In the genomic region with DNA sequence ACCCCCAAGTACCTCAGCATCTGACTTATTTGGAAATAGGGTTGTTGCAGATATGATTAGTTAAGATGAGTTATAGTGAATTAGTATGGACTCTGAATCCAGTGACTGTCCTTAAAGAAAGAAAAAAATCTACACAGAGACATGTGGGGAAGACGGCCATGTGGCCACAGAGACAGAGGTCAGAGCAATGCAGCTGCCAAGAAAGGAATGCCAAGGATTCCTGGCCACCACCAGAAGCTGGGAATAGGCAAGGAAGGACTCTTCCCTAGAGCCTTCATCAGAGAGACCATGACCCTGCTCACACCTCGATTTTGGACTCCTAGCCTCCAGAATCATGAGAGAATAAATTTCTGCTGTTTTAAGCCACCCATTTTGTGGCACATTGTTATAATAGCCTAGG, we compare ENCODE assay signal across 12 cellular contexts.
DNase-seq lines count a peak whose midpoint lies in the region; ATAC-seq, FAIRE-seq and TF ChIP-seq lines count a peak whose summit lies in the region.
"Had no signal": no experiment of that assay in that cellular context is flagged by ENCODE, and none has a peak within 500 bp of the region (broad histone marks: within the 10 kb centered on the region; RNA-seq: fewer than 3 reads in every experiment).

No MANE protein-coding gene starts in this region.

- peak overlapping the region; percentile 82 for H3K27ac Mint-ChIP-seq in activated naive CD8-positive, alpha-beta T cell treated with anti-CD3 and anti-CD28 coated beads, Interleukin-2, amount 50 U/mL, for 24 hours
- H3K27ac Mint-ChIP-seq in stimulated activated memory B cell treated with anti-CD40 and anti-IgM and Interleukin-4, amounts not matched to agents 10 μg/mL and 1 μg/mL and 100 μg/mL, for 72 hours = no peak overlapping the region
- H3K27ac Mint-ChIP-seq: T-helper 1 cell treated with Interleukin-12 subunit alpha and Interleukin-12 subunit beta and Interleukin-4 antibody, amounts not matched to agents 30 μg/mL and 1 μg/mL, for 36 hours; type B pancreatic cell had no signal

- FAIRE-seq in GM12892 (lab: Jason Lieb, UNC) = no peak

- no peaks in the 10 kb centered on the region for H3K27me3 ChIP-seq in transverse colon
- H3K27me3 ChIP-seq: ascending aorta had no signal

- H3K9me3 Mint-ChIP-seq in activated naive CD8-positive, alpha-beta T cell treated with anti-CD3 and anti-CD28 coated beads, Interleukin-2, amount 50 U/mL, for 24 hours = no peaks in the 10 kb centered on the region
- H3K9me3 Mint-ChIP-seq in stimulated activated memory B cell treated with anti-CD40 and anti-IgM and Interleukin-4, amounts not matched to agents 10 μg/mL and 1 μg/mL and 100 μg/mL, for 72 hours = no peaks in the 10 kb centered on the region
- H3K9me3 Mint-ChIP-seq: T-helper 1 cell treated with Interleukin-12 subunit alpha and Interleukin-12 subunit beta and Interleukin-4 antibody, amounts not matched to agents 30 μg/mL and 1 μg/mL, for 36 hours; type B pancreatic cell had no signal

- peaks cover 67% of the 10 kb centered on the region for H3K4me1 Mint-ChIP-seq in activated naive CD8-positive, alpha-beta T cell treated with anti-CD3 and anti-CD28 coated beads, Interleukin-2, amount 50 U/mL, for 24 hours
- H3K4me1 Mint-ChIP-seq in stimulated activated memory B cell treated with anti-CD40 and anti-IgM and Interleukin-4, amounts not matched to agents 10 μg/mL and 1 μg/mL and 100 μg/mL, for 72 hours = peaks cover 32% of the 10 kb centered on the region

- H3K9me3 ChIP-seq in transverse colon = no peaks in the 10 kb centered on the region
- H3K9me3 ChIP-seq: ascending aorta had no signal

- 32 to 59% methylated on average over 2 of the region's 2 CpGs for WGBS in transverse colon (ENCODE audit: low coverage in 1 of 2), 2 donors

- no peak overlapping the region for H3K27ac ChIP-seq in transverse colon
- H3K27ac ChIP-seq: ascending aorta had no signal

- no peak for TF ChIP-seq CTCF in transverse colon (IDR thresholded peaks at IDR 0.05)

- peak overlapping the region; percentile 74 for H3K4me3 Mint-ChIP-seq in activated naive CD8-positive, alpha-beta T cell treated with anti-CD3 and anti-CD28 coated beads, Interleukin-2, amount 50 U/mL, for 24 hours
- no peak overlapping the region for H3K4me3 Mint-ChIP-seq in stimulated activated memory B cell treated with anti-CD40 and anti-IgM and Interleukin-4, amounts not matched to agents 10 μg/mL and 1 μg/mL and 100 μg/mL, for 72 hours
- H3K4me3 Mint-ChIP-seq: T-helper 1 cell treated with Interleukin-12 subunit alpha and Interleukin-12 subunit beta and Interleukin-4 antibody, amounts not matched to agents 30 μg/mL and 1 μg/mL, for 36 hours; type B pancreatic cell had no signal

- intact Hi-C loops in transverse colon (cut with DNase I; ENCODE audit: low total_unique reads) = no loop called here

- TF ChIP-seq POLR2A in GM12892 (IDR thresholded peaks at IDR 0.05; ENCODE audit: low read depth, low read length) (no peak), transverse colon (IDR thresholded peaks at IDR 0.05) (no peak)

- in situ Hi-C loops in transverse colon (cut with MboI; ENCODE audit: low pct_ligation_motif_present in 1 of 4, low pct_unique_long_range_greater_than_20kb in 1 of 4, low sequenced_read_pairs in 3 of 4) = no loop called here

- no peaks in the 10 kb centered on the region for H3K27me3 Mint-ChIP-seq in activated naive CD8-positive, alpha-beta T cell treated with anti-CD3 and anti-CD28 coated beads, Interleukin-2, amount 50 U/mL, for 24 hours
- no peaks in the 10 kb centered on the region for H3K27me3 Mint-ChIP-seq in stimulated activated memory B cell treated with anti-CD40 and anti-IgM and Interleukin-4, amounts not matched to agents 10 μg/mL and 1 μg/mL and 100 μg/mL, for 72 hours
- H3K27me3 Mint-ChIP-seq: type B pancreatic cell had no signal

- no peak overlapping the region for H3K4me3 ChIP-seq in transverse colon
- H3K4me3 ChIP-seq: ascending aorta had no signal

- no peak for ATAC-seq in activated naive CD8-positive, alpha-beta T cell treated with anti-CD3 and anti-CD28 coated beads, Interleukin-2, amount 50 U/mL, for 24 hours
- ATAC-seq in stimulated activated memory B cell treated with anti-CD40 and anti-IgM and Interleukin-4, amounts not matched to agents 10 μg/mL and 1 μg/mL and 100 μg/mL, for 72 hours = no peak

- H3K36me3 ChIP-seq in transverse colon = no peaks in the 10 kb centered on the region
- H3K36me3 ChIP-seq: ascending aorta had no signal

- H3K4me1 ChIP-seq in transverse colon = peaks cover 0 to 15% (median 1%) of the 10 kb centered on the region in 4 donors
- H3K4me1 ChIP-seq: ascending aorta had no signal

- no peak for TF ChIP-seq EP300 in transverse colon (IDR thresholded peaks at IDR 0.05; ENCODE audit: low read depth)

- H3K36me3 Mint-ChIP-seq in activated naive CD8-positive, alpha-beta T cell treated with anti-CD3 and anti-CD28 coated beads, Interleukin-2, amount 50 U/mL, for 24 hours (ENCODE audit: low read depth) = peaks cover 48% of the 10 kb centered on the region
- H3K36me3 Mint-ChIP-seq in stimulated activated memory B cell treated with anti-CD40 and anti-IgM and Interleukin-4, amounts not matched to agents 10 μg/mL and 1 μg/mL and 100 μg/mL, for 72 hours = peaks cover 32% of the 10 kb centered on the region
- H3K36me3 Mint-ChIP-seq: type B pancreatic cell had no signal

- DNase-seq in EH (ENCODE audit: low read depth) (peak; percentile 89), HS-27A (ENCODE audit: low read depth) (peak; percentile 69), islet precursor cell (peak; percentile 69), GM12892 (ENCODE audit: insufficient read length) (no peak), ureter (ENCODE audit: low spot score) (no peak), transverse colon (no peak)
- DNase-seq in activated naive CD8-positive, alpha-beta T cell treated with anti-CD3 and anti-CD28 coated beads, Interleukin-2, amount 50 U/mL, for 24 hours = no peak
- DNase-seq: NCI-H226 had no signal

Comparison
In these comparisons a context has a peak if more than half of its experiments do, and no peak if none do; other contexts are left out.
1. DNase-seq: peak in EH (single experiment), HS-27A (single experiment) and islet precursor cell (single experiment); none in activated naive CD8-positive, alpha-beta T cell treated with anti-CD3 and anti-CD28 coated beads, Interleukin-2, amount 50 U/mL, for 24 hours (single experiment), GM12892 (single experiment), ureter (single experiment) and transverse colon (single experiment).